In the genomic region with DNA sequence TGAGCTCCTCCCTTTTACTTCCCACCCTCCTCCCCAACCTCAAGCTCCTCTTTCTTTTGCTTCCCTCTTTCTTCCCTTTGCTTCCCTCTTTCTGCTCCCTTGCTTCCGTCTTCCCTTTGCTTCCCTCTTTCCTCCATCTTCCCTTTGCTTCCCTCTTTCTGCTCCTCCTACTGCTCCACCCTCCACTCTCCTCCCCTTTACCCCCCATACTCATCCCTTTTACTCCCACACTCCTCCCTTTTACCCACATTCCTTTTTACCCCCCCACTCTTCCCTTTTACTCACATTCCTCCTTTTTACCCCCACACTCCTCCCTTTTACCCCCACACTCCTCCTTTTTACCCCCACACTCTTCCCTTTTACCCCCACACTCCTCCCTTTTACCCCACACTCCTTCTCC, we compare ENCODE assay signal across 10 cellular contexts.
"Had no signal": no experiment of that assay in that cellular context is flagged by ENCODE, and none has a peak within 500 bp of the region (broad histone marks: within the 10 kb centered on the region; RNA-seq: fewer than 3 reads in every experiment).

No MANE protein-coding gene starts in this region.

- H3K4me2 ChIP-seq: GM23338, KMS-11 had no signal

- H3K27ac ChIP-seq: HL-60, KMS-11 had no signal

- FAIRE-seq: H1, H54 had no signal

- H3K4me3 Mint-ChIP-seq: GM23338, H9, HFFc6 had no signal

- H3K9ac ChIP-seq: KMS-11 had no signal

- ATAC-seq: GM23338 had no signal

- H3K4me3 ChIP-seq: GM23338 had no signal

- H2AFZ ChIP-seq: GM23338 had no signal

- H3K27ac Mint-ChIP-seq: GM23338, HFFc6 had no signal

- H3K9me3 Mint-ChIP-seq: GM23338, H9 had no signal

- DNase-seq: H9, HCEC 1CT, HFFc6, IMR-90, KBM-7 had no signal
